In genomic region chr7:4641091-4641666, GRCh38 we compare ENCODE assay signal across 8 cellular contexts. TPM values are rescaled to one million over a fixed set of nuclear protein-coding genes. Genes with fewer than 3 reads are reported as not detected.
A peak's percentile ranks its signal among the peaks of the same experiment; 100 is the strongest.
DNase-seq lines count a peak whose midpoint lies in the region; ATAC-seq and TF ChIP-seq lines count a peak whose summit lies in the region.

No MANE protein-coding gene starts in this region.

- peaks cover 3 to 8% (median 7%) of the 10 kb centered on the region in 3 donors for H3K4me1 ChIP-seq in skeletal muscle tissue (ENCODE audit: control insufficient read depth in 3 of 3, insufficient read depth in 3 of 3, low read length in 3 of 3)

- no peaks in the 10 kb centered on the region for H3K36me3 ChIP-seq in skeletal muscle tissue (ENCODE audit: control insufficient read depth in 3 of 3, insufficient read depth in 3 of 3, low read length in 3 of 3)

- intact Hi-C loops in activated CD4-positive, alpha-beta T cell treated with anti-CD3 and anti-CD28 coated beads, Interleukin-2, amount 10 ng/mL, durations not matched to agents 24 days and 14 days (cut with micrococcal nuclease), result loop anchor here (1.0 to 5.0 kb wide), 4 partner anchors 41 to 551 kb away; partner anchors contain the start of genes AP5Z1, FOXK1 and WIPI2

- no peak for ATAC-seq in HG03196 (IDR thresholded peaks at IDR 0.05; ENCODE audit: unreplicated experiment)

- H3K4me3 Mint-ChIP-seq in activated CD4-positive, alpha-beta T cell treated with anti-CD3 and anti-CD28 coated beads, Interleukin-2, amount 10 ng/mL, durations not matched to agents 24 days and 14 days, result peak overlapping the region; percentile 82

- no peaks in the 10 kb centered on the region for H3K9me3 Mint-ChIP-seq in activated CD4-positive, alpha-beta T cell treated with anti-CD3 and anti-CD28 coated beads, Interleukin-2, amount 10 ng/mL, durations not matched to agents 24 days and 14 days

- peaks cover 0 to 2% (median 0%) of the 10 kb centered on the region in 3 donors for H3K9me3 ChIP-seq in skeletal muscle tissue (ENCODE audit: control insufficient read depth in 3 of 3, low read length in 3 of 3)

- H3K36me3 Mint-ChIP-seq in activated CD4-positive, alpha-beta T cell treated with anti-CD3 and anti-CD28 coated beads, Interleukin-2, amount 10 ng/mL, durations not matched to agents 24 days and 14 days (ENCODE audit: low read depth), result peaks cover 2% of the 10 kb centered on the region

- peak overlapping the region; percentile 78 for H3K27ac Mint-ChIP-seq in activated CD4-positive, alpha-beta T cell treated with anti-CD3 and anti-CD28 coated beads, Interleukin-2, amount 10 ng/mL, durations not matched to agents 24 days and 14 days

- H3K27ac ChIP-seq in skeletal muscle tissue (ENCODE audit: low read depth, low read length), result peak overlapping the region; percentile 84

- DNase-seq in activated CD4-positive, alpha-beta T cell treated with anti-CD3 and anti-CD28 coated beads, Interleukin-2, amount 10 ng/mL, durations not matched to agents 24 days and 14 days, result peak; percentile 59
- no peak for DNase-seq in activated CD4-positive, alpha-beta T cell treated with anti-CD3 and anti-CD28 coated beads for 1 hour
- DNase-seq in fibroblast of villous mesenchyme (ENCODE audit: low read depth) (no peak), occipital lobe (lab: John Stamatoyannopoulos, UW) (no peak)
- no peak for DNase-seq in stimulated activated CD4-positive, alpha-beta T cell treated with anti-CD3 and anti-CD28 coated beads, Interleukin-4, amount 100 ng/mL, for 1 hour

- H3K4me3 ChIP-seq in fibroblast of villous mesenchyme (ENCODE audit: low read depth, low read length), result peak overlapping the region; percentile 58
- H3K4me3 ChIP-seq in skeletal muscle tissue (ENCODE audit: low read length in 3 of 3), result peak overlapping the region; percentile 76 to 90 (median 84)

- H3K27me3 ChIP-seq in skeletal muscle tissue (ENCODE audit: control insufficient read depth in 3 of 3, insufficient read depth in 3 of 3, low read length in 3 of 3), result no peaks in the 10 kb centered on the region

- TF ChIP-seq POLR2A in Raji (IDR thresholded peaks at IDR 0.05; ENCODE audit: insufficient read depth, low read depth, low read length), result peak; percentile 79

- peak; percentile 2 for TF ChIP-seq CTCF in fibroblast of villous mesenchyme (IDR thresholded peaks at IDR 0.05; ENCODE audit: insufficient read depth, low read depth, low read length)

- H3K9ac ChIP-seq in skeletal muscle tissue (ENCODE audit: low read depth in 1 of 3, low read length in 3 of 3), result peak overlapping the region; percentile 69 to 85 (median 74)

- no peaks in the 10 kb centered on the region for H3K27me3 Mint-ChIP-seq in activated CD4-positive, alpha-beta T cell treated with anti-CD3 and anti-CD28 coated beads, Interleukin-2, amount 10 ng/mL, durations not matched to agents 24 days and 14 days

- peaks cover 15% of the 10 kb centered on the region for H3K4me1 Mint-ChIP-seq in activated CD4-positive, alpha-beta T cell treated with anti-CD3 and anti-CD28 coated beads, Interleukin-2, amount 10 ng/mL, durations not matched to agents 24 days and 14 days

RNA-seq across cellular contexts. Expression of gene FOXK1, which starts 40.9 kb away (rescaled TPM):
- total RNA-seq in activated CD4-positive, alpha-beta T cell treated with anti-CD3 and anti-CD28 coated beads, Interleukin-2, amount 10 ng/mL, durations not matched to agents 24 days and 14 days, result 36.6 TPM in 2 replicates
- total RNA-seq in fibroblast of villous mesenchyme (30.6 and 32.8 TPM in 2 replicates), skeletal muscle tissue (17.2 TPM), occipital lobe (19.8 TPM)
